In the genomic region with DNA sequence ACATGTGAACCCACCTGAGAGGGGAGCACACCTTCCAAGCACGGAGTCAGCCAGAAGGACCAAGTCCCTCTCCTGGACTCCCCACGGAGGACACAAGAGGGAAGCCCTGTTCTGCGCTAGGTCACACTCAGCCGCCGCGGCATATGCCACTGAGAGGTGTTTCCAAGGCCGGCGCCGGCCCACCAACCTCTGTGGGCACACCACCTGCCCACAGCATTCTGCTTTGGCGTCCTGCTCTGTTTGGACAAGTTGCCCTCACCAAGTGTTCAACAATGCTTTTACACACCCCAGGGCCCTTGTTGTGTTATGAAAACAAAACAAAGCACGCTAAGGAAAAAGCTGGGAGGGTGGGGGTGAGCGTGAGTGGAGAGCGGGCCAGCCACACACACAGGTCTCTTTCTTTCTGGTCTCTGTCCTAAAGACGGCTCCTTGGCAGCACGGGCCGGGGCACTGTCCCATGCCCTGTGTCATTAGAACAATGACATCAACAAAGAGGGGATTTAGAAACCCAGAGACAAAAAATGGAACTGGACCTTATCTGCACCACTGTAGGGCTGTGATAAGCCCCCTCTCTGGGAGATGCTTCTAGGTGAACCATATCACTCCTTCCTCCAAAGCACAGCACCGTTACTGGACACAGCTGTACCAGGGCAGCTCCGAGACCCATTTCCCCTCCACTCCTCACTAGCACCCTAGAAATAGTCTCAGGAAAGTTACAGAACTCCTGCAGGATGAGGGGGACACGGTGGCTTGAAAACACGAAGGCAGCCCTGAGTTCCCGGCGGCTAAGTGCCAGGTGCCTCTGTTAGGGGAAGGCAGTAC, we compare ENCODE assay signal across 8 cellular contexts.
DNase-seq lines count a peak whose midpoint lies in the region; ATAC-seq and TF ChIP-seq lines count a peak whose summit lies in the region.

No MANE protein-coding gene starts in this region.

- H3K36me3 ChIP-seq in DOHH2 (ENCODE audit: control insufficient read depth, low read length), result no peaks in the 10 kb centered on the region
- no peaks in the 10 kb centered on the region for H3K36me3 ChIP-seq in SK-N-MC (ENCODE audit: insufficient read depth, low read length)
- H3K36me3 ChIP-seq in rectal smooth muscle tissue (ENCODE audit: control insufficient read depth, insufficient read depth, low read length), result peaks cover 5% of the 10 kb centered on the region

- H3K79me2 ChIP-seq in DOHH2 (ENCODE audit: control insufficient read depth, low read length), result no peaks in the 10 kb centered on the region

- POLR2A ChIA-PET in GM10248 (lab: Yijun Ruan, JAX), result no interaction called here

- H3K9me3 ChIP-seq in DOHH2 (ENCODE audit: control insufficient read depth, insufficient read depth, low read length) (no peaks in the 10 kb centered on the region), SK-N-MC (ENCODE audit: low read depth, low read length) (no peaks in the 10 kb centered on the region)

- no peaks in the 10 kb centered on the region for H3K9me2 ChIP-seq in DOHH2 (replicated peaks; ENCODE audit: control insufficient read depth, low read length)

- peak overlapping the region; percentile 73 for H3K4me3 ChIP-seq in DOHH2 (ENCODE audit: low read length)
- no peak overlapping the region for H3K4me3 ChIP-seq in SK-N-MC
- H3K4me3 ChIP-seq in fibroblast of pulmonary artery (replicated peaks; ENCODE audit: low read depth, low read length), result no peak overlapping the region
- H3K4me3 ChIP-seq in rectal smooth muscle tissue (ENCODE audit: low read length), result peak overlapping the region; percentile 19

- H3K4me1 ChIP-seq in DOHH2 (ENCODE audit: control insufficient read depth, low read length) (peaks cover 71% of the 10 kb centered on the region), rectal smooth muscle tissue (ENCODE audit: control insufficient read depth, insufficient read depth, low read length) (peaks cover 71% of the 10 kb centered on the region)

- H4K20me1 ChIP-seq in DOHH2 (ENCODE audit: control insufficient read depth, insufficient read depth, low read depth, low read length), result no peaks in the 10 kb centered on the region

- peak overlapping the region; percentile 98 for H3K4me2 ChIP-seq in DOHH2 (ENCODE audit: low read length)

- no peaks in the 10 kb centered on the region for H3K27me3 ChIP-seq in DOHH2 (ENCODE audit: control insufficient read depth, low read length)
- H3K27me3 ChIP-seq in rectal smooth muscle tissue (ENCODE audit: control insufficient read depth, insufficient read depth, low read length), result no peaks in the 10 kb centered on the region

- TF ChIP-seq CTCF in DOHH2 (IDR thresholded peaks at IDR 0.05; ENCODE audit: low read depth, low read length, poor library complexity, severe bottlenecking) (no peak), fibroblast of pulmonary artery (IDR thresholded peaks at IDR 0.05; ENCODE audit: low read length, missing control alignments) (no peak), GM10248 (IDR thresholded peaks at IDR 0.05; ENCODE audit: control extremely low read depth, extremely low read depth, low read depth, missing control alignments) (no peak)

- DNase-seq in SK-N-MC (ENCODE audit: low read depth, low spot score) (no peak), fibroblast of pulmonary artery (ENCODE audit: low read depth) (peak; percentile 6), NCI-H446 (lab: John Stamatoyannopoulos, UW) (no peak), SIG-M5 treated with dmso at 0.1 percent for 504 hours (lab: John Stamatoyannopoulos, UW; ENCODE audit: unreplicated experiment) (no peak), GM10248 (ENCODE audit: extremely low spot score) (no peak)

- peak overlapping the region; percentile 71 for H3K27ac ChIP-seq in DOHH2 (ENCODE audit: low read depth, low read length)
- peak overlapping the region; percentile 93 for H3K27ac ChIP-seq in SK-N-MC
- peak overlapping the region; percentile 62 for H3K27ac ChIP-seq in rectal smooth muscle tissue (ENCODE audit: low read depth, low read length)

- H3K9ac ChIP-seq in SK-N-MC (ENCODE audit: insufficient read length) (no peak overlapping the region), rectal smooth muscle tissue (ENCODE audit: low read length) (peak overlapping the region; percentile 10)

- CTCF ChIA-PET in GM10248 (lab: Yijun Ruan, JAX), result interaction anchor here (0.8 to 2.0 kb wide), 4 partner anchors 9 to 19 kb away, joined by 3 to 6 read pairs (median 4); no protein-coding TSS in a partner anchor

- H3F3A ChIP-seq in DOHH2 (ENCODE audit: control insufficient read depth, insufficient read depth), result peaks cover 6% of the 10 kb centered on the region

- no peak for ATAC-seq in GM21723 (IDR thresholded peaks at IDR 0.05; ENCODE audit: unreplicated experiment)

Comparison
In these comparisons a context has a peak if more than half of its experiments do, and no peak if none do; other contexts are left out.
1. H3K4me3 ChIP-seq: peak in DOHH2 (single experiment) and rectal smooth muscle tissue (single experiment); none in SK-N-MC (single experiment) and fibroblast of pulmonary artery (single experiment).
2. Peak in every context shown above with its lines, with median percentiles within 50 percentile points of each other: H3K27ac ChIP-seq.